8 cellular contexts compared by ENCODE assay signal in the genomic region with DNA sequence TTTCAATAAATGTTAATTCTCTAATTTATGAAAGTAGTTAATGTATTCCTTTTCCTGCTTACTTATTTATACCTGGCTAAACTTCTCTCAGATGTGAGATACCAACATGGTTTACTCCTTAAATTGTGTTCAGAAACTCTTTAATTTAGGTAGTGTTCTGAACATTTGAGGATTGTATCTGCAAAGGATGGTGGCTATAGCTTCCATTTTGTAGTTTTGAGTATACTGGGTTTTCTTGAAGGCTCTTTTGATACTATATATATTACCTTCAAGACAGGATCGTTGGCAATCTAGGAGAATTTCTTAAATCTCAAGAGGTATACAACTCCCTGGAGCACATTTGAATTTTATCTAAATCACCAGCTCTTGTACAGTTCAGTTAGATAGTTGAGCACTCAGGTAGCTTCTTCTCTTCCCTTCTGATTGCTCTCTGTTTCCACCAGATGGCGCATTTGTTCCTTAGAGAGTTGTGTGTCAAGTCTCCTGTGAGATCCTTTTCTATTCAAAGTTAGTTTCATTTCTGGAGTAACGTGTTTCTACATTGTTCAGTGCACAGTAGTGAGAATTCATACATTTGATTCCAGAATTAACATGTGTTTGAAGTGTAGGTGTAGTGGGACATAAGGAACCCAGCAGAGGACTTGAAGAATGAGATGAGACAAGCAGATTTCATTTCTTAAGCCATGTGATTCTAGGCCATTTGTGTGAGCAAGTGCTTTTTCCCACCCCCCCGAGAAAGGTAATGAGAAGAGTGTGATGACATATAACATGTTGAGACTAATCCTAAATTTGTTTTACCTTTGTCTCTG.
DNase-seq lines count a peak whose midpoint lies in the region; ATAC-seq and TF ChIP-seq lines count a peak whose summit lies in the region.
"Not testable (repeated sequence)": the region's sequence is repeated elsewhere in the genome, so short reads cannot be mapped to it uniquely, and the experiment has no call there.

No MANE protein-coding gene starts in this region.

- H3K4me3 ChIP-seq in ACC112 (ENCODE audit: low read depth, low read length) (peak overlapping the region; percentile 74), foreskin fibroblast (ENCODE audit: low read depth in 1 of 2, low read length in 2 of 2) (peak overlapping the region in 1 of 2 donors; percentile 21)

- H2AFZ ChIP-seq in ACC112 (ENCODE audit: low read length, unreplicated experiment) = not testable (repeated sequence)

- DNase-seq in NCI-H1417 (lab: John Stamatoyannopoulos, UW) = peak; percentile 16 to 81 (median 26)
- peak; percentile 80 for DNase-seq in SK-MEL-5 (ENCODE audit: low read depth, low spot score)
- DNase-seq in activated naive CD4-positive, alpha-beta T cell treated with anti-CD3 and anti-CD28 coated beads, Interleukin-2, amount 50 U/mL, for 16 hours = peak; percentile 18
- DNase-seq in foreskin fibroblast = peak; percentile 9 to 24
- DNase-seq in occipital lobe (lab: John Stamatoyannopoulos, UW) = peak; percentile 4

- H3K36me3 ChIP-seq in ACC112 (ENCODE audit: insufficient read depth, low read length) = not testable (repeated sequence)

- ATAC-seq in GM18517 (IDR thresholded peaks at IDR 0.05; ENCODE audit: unreplicated experiment) (peak; percentile 88), HG02938 (IDR thresholded peaks at IDR 0.05; ENCODE audit: unreplicated experiment) (peak; percentile 91)

- not testable (repeated sequence) for H3K27me3 ChIP-seq in ACC112 (ENCODE audit: insufficient read depth, low read length)

- H3K27ac ChIP-seq in ACC112 (ENCODE audit: low read depth, low read length) = 0 out of 2 replicates have a peak overlapping the region, but pooled peaks have one; percentile 37

- peak; percentile 10 for TF ChIP-seq CTCF in foreskin fibroblast (IDR thresholded peaks at IDR 0.05; ENCODE audit: low read depth, low read length)

- H3K79me2 ChIP-seq in ACC112 (ENCODE audit: control insufficient read depth, insufficient read depth, low read length, unreplicated experiment) = not testable (repeated sequence)

- H3K4me1 ChIP-seq in ACC112 (ENCODE audit: control insufficient read depth, insufficient read depth, low read length, unreplicated experiment) = not testable (repeated sequence)

- in situ Hi-C loops in SK-MEL-5 (cut with HindIII; ENCODE audit: low pct_unique_long_range_greater_than_20kb, low sequenced_read_pairs) = not testable (repeated sequence)

Comparison
In these comparisons a context has a peak if more than half of its experiments do, and no peak if none do; other contexts are left out.
1. DNase-seq: peak in every context shown above with its lines; median percentile 80 in SK-MEL-5; 26 in NCI-H1417; 18 in activated naive CD4-positive, alpha-beta T cell treated with anti-CD3 and anti-CD28 coated beads, Interleukin-2, amount 50 U/mL, for 16 hours; 16 in foreskin fibroblast; 4 in occipital lobe.